In the genomic region with DNA sequence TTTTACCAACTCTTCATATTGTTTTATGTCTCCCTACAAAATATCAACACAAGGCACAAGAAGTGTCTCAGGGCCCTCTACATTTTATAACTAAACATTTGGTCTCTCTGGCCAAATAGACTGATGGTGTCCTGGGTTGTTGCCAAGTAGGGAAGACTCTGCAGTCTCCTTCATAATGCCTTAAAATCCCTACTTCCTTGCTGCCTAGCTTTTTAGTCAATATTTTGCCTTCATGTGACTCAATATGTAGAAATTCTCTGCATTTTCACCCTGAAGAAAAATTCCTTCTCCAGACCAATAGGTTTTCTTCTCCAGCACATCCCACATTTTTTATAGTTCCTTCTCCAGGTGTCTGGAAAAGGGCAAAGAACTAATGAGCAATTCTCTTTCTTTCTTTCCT, we compare ENCODE assay signal across 14 cellular contexts.
DNase-seq lines count a peak whose midpoint lies in the region; TF ChIP-seq lines count a peak whose summit lies in the region.
"Had no signal": no experiment of that assay in that cellular context is flagged by ENCODE, and none has a peak within 500 bp of the region (broad histone marks: within the 10 kb centered on the region; RNA-seq: fewer than 3 reads in every experiment).

No MANE protein-coding gene starts in this region.

- H3K9me3 Mint-ChIP-seq in chondrocyte (ENCODE audit: low read depth): no peaks in the 10 kb centered on the region
- no peaks in the 10 kb centered on the region for H3K9me3 Mint-ChIP-seq in CD8-positive, alpha-beta memory T cell
- H3K9me3 Mint-ChIP-seq: activated CD4-positive, alpha-beta T cell treated with anti-CD3 and anti-CD28 coated beads, Interleukin-2, amount 10 ng/mL, durations not matched to agents 7 days and 5 days had no signal

- no peaks in the 10 kb centered on the region for H4K20me1 ChIP-seq in MM.1S (ENCODE audit: insufficient read depth, low read length)

- no peak overlapping the region for H3K9ac ChIP-seq in MM.1S (ENCODE audit: low read length)

- no peaks in the 10 kb centered on the region for H3K36me3 ChIP-seq in MM.1S (replicated peaks; ENCODE audit: insufficient read depth, low read length)
- H3K36me3 ChIP-seq in sigmoid colon: no peaks in the 10 kb centered on the region
- H3K36me3 ChIP-seq in CD8-positive, alpha-beta memory T cell (ENCODE audit: insufficient read depth, low read length): no peaks in the 10 kb centered on the region
- H3K36me3 ChIP-seq: BE2C, ovary had no signal

- CTCF ChIA-PET in CD8-positive, alpha-beta memory T cell (lab: Charles Lee): no interaction called here

- no peak for TF ChIP-seq CTCF in MM.1S (IDR thresholded peaks at IDR 0.05; ENCODE audit: low read length)
- TF ChIP-seq CTCF in chondrocyte (IDR thresholded peaks at IDR 0.05): no peak
- TF ChIP-seq CTCF in sigmoid colon (IDR thresholded peaks at IDR 0.05): no peak

- peaks cover 28% of the 10 kb centered on the region for H3K4me1 ChIP-seq in MM.1S (ENCODE audit: low read length)
- peaks cover 0 to 36% (median 13%) of the 10 kb centered on the region in 4 donors for H3K4me1 ChIP-seq in sigmoid colon
- no peaks in the 10 kb centered on the region for H3K4me1 ChIP-seq in CD8-positive, alpha-beta memory T cell (ENCODE audit: insufficient read depth, low read length)

- intact Hi-C loops in sigmoid colon (cut with DNase I): no loop called here

- H3K9me3 ChIP-seq in MM.1S (replicated peaks; ENCODE audit: insufficient read depth, low read length): no peaks in the 10 kb centered on the region
- H3K9me3 ChIP-seq in sigmoid colon: no peaks in the 10 kb centered on the region
- no peaks in the 10 kb centered on the region for H3K9me3 ChIP-seq in CD8-positive, alpha-beta memory T cell (ENCODE audit: low read length)
- H3K9me3 ChIP-seq: BE2C, ovary had no signal

- H3K79me2 ChIP-seq in MM.1S (ENCODE audit: low read length): peaks cover 13% of the 10 kb centered on the region

- H3K27ac Mint-ChIP-seq in chondrocyte (ENCODE audit: unreplicated experiment): peak overlapping the region; percentile 97
- peak overlapping the region in 1 of 8 donors; percentile 58 for H3K27ac Mint-ChIP-seq in CD8-positive, alpha-beta memory T cell
- H3K27ac Mint-ChIP-seq: activated CD4-positive, alpha-beta T cell treated with anti-CD3 and anti-CD28 coated beads, Interleukin-2, amount 10 ng/mL, durations not matched to agents 7 days and 5 days had no signal

- H3K27me3 Mint-ChIP-seq in chondrocyte (ENCODE audit: low read depth): no peaks in the 10 kb centered on the region
- peaks cover 7 to 11% of the 10 kb centered on the region in 2 donors for H3K27me3 Mint-ChIP-seq in CD8-positive, alpha-beta memory T cell

- POLR2A ChIA-PET in CD8-positive, alpha-beta memory T cell (lab: Charles Lee): no interaction called here

- peaks cover 21% of the 10 kb centered on the region; the same call in 1 of the 2 replicates for H3F3A ChIP-seq in MM.1S (ENCODE audit: insufficient read depth, low read length)

- H3K27ac ChIP-seq in MM.1S (ENCODE audit: low read length) (peak overlapping the region; percentile 44; the same call in 1 of the 2 replicates), sigmoid colon (no peak overlapping the region)
- H3K27ac ChIP-seq in CD8-positive, alpha-beta memory T cell (ENCODE audit: low read depth, low read length): no peak overlapping the region
- H3K27ac ChIP-seq: ovary had no signal

- H3K4me2 ChIP-seq in MM.1S (ENCODE audit: low read depth, low read length): peak overlapping the region; percentile 34; the same call in 1 of the 2 replicates

- TF ChIP-seq POLR2A in sigmoid colon (IDR thresholded peaks at IDR 0.05): no peak

- peaks cover 99% of the 10 kb centered on the region for H3K4me1 Mint-ChIP-seq in chondrocyte (ENCODE audit: low read depth)
- peaks cover 0 to under 1% (median 0%) of the 10 kb centered on the region in 3 donors for H3K4me1 Mint-ChIP-seq in CD8-positive, alpha-beta memory T cell

- H3K36me3 Mint-ChIP-seq in chondrocyte (ENCODE audit: low read depth): peaks cover 5% of the 10 kb centered on the region
- no peaks in the 10 kb centered on the region for H3K36me3 Mint-ChIP-seq in CD8-positive, alpha-beta memory T cell

- no peak overlapping the region for H2AFZ ChIP-seq in MM.1S (ENCODE audit: low read length)

- H3K9me2 ChIP-seq in MM.1S (replicated peaks; ENCODE audit: insufficient read depth, low read length): no peaks in the 10 kb centered on the region

- DNase-seq in AG20443 (ENCODE audit: low spot score) (peak; percentile 35), MM.1S (no peak), chondrocyte (ENCODE audit: low spot score) (no peak), midbrain (lab: John Stamatoyannopoulos, UW) (peak; percentile 26), sigmoid colon (no peak), MV-4-11 (lab: John Stamatoyannopoulos, UW) (no peak)
- DNase-seq in activated T-cell treated with anti-CD3 and anti-CD28 coated beads, Interleukin-2, amount 50 U/mL, for 1 hour: no peak
- DNase-seq in CD8-positive, alpha-beta memory T cell: no peak
- DNase-seq: activated CD4-positive, alpha-beta T cell treated with anti-CD3 and anti-CD28 coated beads, Interleukin-2, amount 10 ng/mL, durations not matched to agents 7 days and 5 days; BE2C; H7; mesendoderm; NCI-H2227 treated with DMSO at 0.1 percent for 48 hours; ovary had no signal

- peak overlapping the region; percentile 34 for H3K4me3 Mint-ChIP-seq in chondrocyte (ENCODE audit: unreplicated experiment)
- no peak overlapping the region for H3K4me3 Mint-ChIP-seq in CD8-positive, alpha-beta memory T cell
- H3K4me3 Mint-ChIP-seq: activated CD4-positive, alpha-beta T cell treated with anti-CD3 and anti-CD28 coated beads, Interleukin-2, amount 10 ng/mL, durations not matched to agents 7 days and 5 days had no signal

- H3K27me3 ChIP-seq in MM.1S (replicated peaks; ENCODE audit: insufficient read depth, low read length) (0 out of 2 replicates have a peak, but pooled peaks cover 5% of the 10 kb centered on the region), sigmoid colon (no peaks in the 10 kb centered on the region)
- H3K27me3 ChIP-seq in CD8-positive, alpha-beta memory T cell (ENCODE audit: insufficient read depth, low read length, poor library complexity, severe bottlenecking): no peaks in the 10 kb centered on the region
- H3K27me3 ChIP-seq: BE2C, ovary had no signal

- TF ChIP-seq EP300 in sigmoid colon (IDR thresholded peaks at IDR 0.05): no peak

- H3K4me3 ChIP-seq in MM.1S (ENCODE audit: low read length): no peak overlapping the region
- no peak overlapping the region for H3K4me3 ChIP-seq in sigmoid colon
- no peak overlapping the region for H3K4me3 ChIP-seq in CD8-positive, alpha-beta memory T cell (ENCODE audit: low read length)
- H3K4me3 ChIP-seq: ovary had no signal

Comparison
In these comparisons a context has a peak if more than half of its experiments do, and no peak if none do; other contexts are left out.
1. DNase-seq: peak in AG20443 (single experiment) and midbrain (single experiment); none in MM.1S (single experiment), chondrocyte (single experiment), sigmoid colon (single experiment), activated T-cell treated with anti-CD3 and anti-CD28 coated beads, Interleukin-2, amount 50 U/mL, for 1 hour (single experiment), CD8-positive, alpha-beta memory T cell (0 of 5) and MV-4-11 (single experiment).